10 cellular contexts compared by ENCODE assay signal in genomic region chr10:26481914-26482550, GRCh38. TPM values are rescaled to one million over a fixed set of nuclear protein-coding genes. Genes with fewer than 3 reads are reported as not detected.
DNase-seq lines count a peak whose midpoint lies in the region; ATAC-seq and TF ChIP-seq lines count a peak whose summit lies in the region.
"Had no signal": no experiment of that assay in that cellular context is flagged by ENCODE, and none has a peak within 500 bp of the region (broad histone marks: within the 10 kb centered on the region; RNA-seq: fewer than 3 reads in every experiment).

No MANE protein-coding gene starts in this region.

- in situ Hi-C loops in KBM-7 (cut with MboI; ENCODE audit: low pct_unique_long_range_greater_than_20kb, low sequenced_read_pairs): no loop called here

- no peaks in the 10 kb centered on the region for H3K27me3 ChIP-seq in CD8-positive, alpha-beta T cell (ENCODE audit: insufficient read depth, low read length)
- H3K27me3 ChIP-seq: hepatocyte had no signal

- intact Hi-C loops in CD8-positive, alpha-beta T cell (cut with DNase I, micrococcal nuclease): loop anchor here (1.0 to 10.0 kb wide), 3 partner anchors 44 to 1853 kb away; partner anchors contain the start of genes ANKRD26 (in 1 of the 2) and APBB1IP (in 1 of the 2)

- peak overlapping the region; percentile 88 for H3K27ac Mint-ChIP-seq in CD8-positive, alpha-beta T cell

- no peaks in the 10 kb centered on the region for H3K27me3 Mint-ChIP-seq in CD8-positive, alpha-beta T cell (ENCODE audit: low read depth)

- H3K4me1 ChIP-seq in CD8-positive, alpha-beta T cell (ENCODE audit: insufficient read depth, low read length): peaks cover 84% of the 10 kb centered on the region

- H3K4me3 Mint-ChIP-seq in CD8-positive, alpha-beta T cell: peak overlapping the region; percentile 42

- POLR2A ChIA-PET in CD8-positive, alpha-beta T cell (lab: Charles Lee): interaction anchor here (0.6 to 2.4 kb wide), 5 partner anchors 11 to 74 kb away, joined by 3 to 10 read pairs (median 3); partner anchors contain the start of gene APBB1IP

- H3K36me3 Mint-ChIP-seq in CD8-positive, alpha-beta T cell: peaks cover 23% of the 10 kb centered on the region

- H3K4me3 ChIP-seq in CD8-positive, alpha-beta T cell (ENCODE audit: low read depth, low read length): no peak overlapping the region
- H3K4me3 ChIP-seq in foreskin fibroblast (ENCODE audit: low read depth in 1 of 2, low read length in 2 of 2): no peak overlapping the region
- H3K4me3 ChIP-seq: hepatocyte had no signal

- no peaks in the 10 kb centered on the region for H3K9me3 ChIP-seq in CD8-positive, alpha-beta T cell (ENCODE audit: low read length)

- no peaks in the 10 kb centered on the region for H3K36me3 ChIP-seq in CD8-positive, alpha-beta T cell (ENCODE audit: insufficient read depth, low read length)

- DNase-seq in CD8-positive, alpha-beta T cell: peak in 5 of 7 experiments; percentile 26 to 70 (median 44)
- DNase-seq in KBM-7: peak; percentile 87
- DNase-seq in central memory CD4-positive, alpha-beta T cell: peak; percentile 77
- DNase-seq in D341Med (ENCODE audit: low spot score): no peak
- DNase-seq in foreskin fibroblast: no peak
- no peak for DNase-seq in GM03348 (ENCODE audit: low spot score)
- DNase-seq in NCI-H146 (lab: John Stamatoyannopoulos, UW): no peak
- DNase-seq: NCI-H1930 had no signal

- no peaks in the 10 kb centered on the region for H3K9me3 Mint-ChIP-seq in CD8-positive, alpha-beta T cell

- peak; percentile 68 for ATAC-seq in CD8-positive, alpha-beta T cell
- ATAC-seq in GM21381 (IDR thresholded peaks at IDR 0.05; ENCODE audit: unreplicated experiment): peak; percentile 44

- CTCF ChIA-PET in CD8-positive, alpha-beta T cell (lab: Charles Lee): interaction anchor here (0.8 to 1.2 kb wide), 3 partner anchors 11 to 41 kb away, joined by 3 to 4 read pairs (median 4); no protein-coding TSS in a partner anchor

- TF ChIP-seq CTCF in CD8-positive, alpha-beta T cell (IDR thresholded peaks at IDR 0.05): no peak
- TF ChIP-seq CTCF in foreskin fibroblast (IDR thresholded peaks at IDR 0.05; ENCODE audit: low read depth, low read length): no peak

- peaks cover 77% of the 10 kb centered on the region for H3K4me1 Mint-ChIP-seq in CD8-positive, alpha-beta T cell (ENCODE audit: low read depth)

- peak overlapping the region; percentile 58 for H3K27ac ChIP-seq in CD8-positive, alpha-beta T cell (ENCODE audit: low read depth, low read length)
- H3K27ac ChIP-seq: hepatocyte had no signal

RNA-seq across cellular contexts. Expression of gene APBB1IP, which starts 43.9 kb away (rescaled TPM):
- total RNA-seq in CD8-positive, alpha-beta T cell: 10 to 100 TPM; 36.4 to 36.8 TPM

Comparison
In these comparisons a context has a peak if more than half of its experiments do, and no peak if none do; other contexts are left out.
1. DNase-seq: peak in CD8-positive, alpha-beta T cell (5 of 7), KBM-7 (single experiment) and central memory CD4-positive, alpha-beta T cell (single experiment); none in D341Med (single experiment), foreskin fibroblast (0 of 2), GM03348 (single experiment) and NCI-H146 (single experiment).